19 cellular contexts compared by ENCODE assay signal in genomic region chr2:230693411-230693810, GRCh38.
"Had no signal": no experiment of that assay in that cellular context is flagged by ENCODE, and none has a peak within 500 bp of the region (broad histone marks: within the 10 kb centered on the region; RNA-seq: fewer than 3 reads in every experiment).

No MANE protein-coding gene starts in this region.

- H3K27me3 ChIP-seq: dorsolateral prefrontal cortex, sigmoid colon, spleen, stomach, vagina had no signal

- H3K36me3 Mint-ChIP-seq: activated naive CD8-positive, alpha-beta T cell treated with anti-CD3 and anti-CD28 coated beads for 36 hours had no signal

- H3K27ac Mint-ChIP-seq: activated naive CD8-positive, alpha-beta T cell treated with anti-CD3 and anti-CD28 coated beads for 36 hours; endodermal cell had no signal

- H3K27ac ChIP-seq: dorsolateral prefrontal cortex, parathyroid adenoma, sigmoid colon, spleen, stomach, thoracic aorta, vagina had no signal

- H3K9me3 ChIP-seq: mucosa of descending colon, sigmoid colon, spleen, stomach, thoracic aorta, vagina had no signal

- H3K27me3 Mint-ChIP-seq: activated naive CD8-positive, alpha-beta T cell treated with anti-CD3 and anti-CD28 coated beads for 36 hours; naive thymus-derived CD4-positive, alpha-beta T cell had no signal

- H3K4me1 ChIP-seq: parathyroid adenoma, spleen, vagina had no signal

- H3K9me3 Mint-ChIP-seq: activated naive CD8-positive, alpha-beta T cell treated with anti-CD3 and anti-CD28 coated beads for 36 hours; activated T-cell treated with anti-CD3 and anti-CD28 coated beads, Interleukin-2, amount 50 U/mL, for 72 hours; endodermal cell had no signal

- ATAC-seq: left lobe of liver; naive thymus-derived CD4-positive, alpha-beta T cell had no signal

- DNase-seq: activated CD4-positive, alpha-beta T cell treated with anti-CD3 and anti-CD28 coated beads, Interleukin-2, amount 50 U/mL, for 1 hour; activated CD4-positive, CD25-positive, alpha-beta regulatory T cell; activated CD8-positive, alpha-beta memory T cell treated with anti-CD3 and anti-CD28 coated beads, Interleukin-2, amount 50 U/mL, for 4 hours; activated naive CD8-positive, alpha-beta T cell treated with anti-CD3 and anti-CD28 coated beads for 36 hours; activated T-cell treated with anti-CD3 and anti-CD28 coated beads, Interleukin-2, amount 50 U/mL, for 72 hours; aorta; dorsolateral prefrontal cortex; endodermal cell; naive thymus-derived CD4-positive, alpha-beta T cell; sigmoid colon; spleen; SW 1271 had no signal

- H3K36me3 ChIP-seq: sigmoid colon, spleen, stomach, thoracic aorta, vagina had no signal

- H3K4me3 ChIP-seq: dorsolateral prefrontal cortex, mucosa of descending colon, sigmoid colon, spleen, stomach, thoracic aorta, vagina had no signal

- H3K4me3 Mint-ChIP-seq: activated naive CD8-positive, alpha-beta T cell treated with anti-CD3 and anti-CD28 coated beads for 36 hours; endodermal cell had no signal

- FAIRE-seq: islet of Langerhans had no signal
